15 cellular contexts compared by ENCODE assay signal in genomic region chr13:41137951-41138350, GRCh38. TPM values are rescaled to one million over a fixed set of nuclear protein-coding genes. Genes with fewer than 3 reads are reported as not detected.
A peak's percentile ranks its signal among the peaks of the same experiment; 100 is the strongest.
DNase-seq lines count a peak whose midpoint lies in the region; ATAC-seq and TF ChIP-seq lines count a peak whose summit lies in the region.
"Had no signal": no experiment of that assay in that cellular context is flagged by ENCODE, and none has a peak within 500 bp of the region (broad histone marks: within the 10 kb centered on the region; RNA-seq: fewer than 3 reads in every experiment).

No MANE protein-coding gene starts in this region.

- H4K20me1 ChIP-seq in PC-3 (ENCODE audit: low read length), result no peaks in the 10 kb centered on the region

- peak overlapping the region; percentile 80 for H3K4me2 ChIP-seq in PC-3 (ENCODE audit: low read length)

- ATAC-seq in PC-3 (peak; percentile 54), HG02610 (IDR thresholded peaks at IDR 0.05; ENCODE audit: unreplicated experiment) (no peak), GM19455 (IDR thresholded peaks at IDR 0.05; ENCODE audit: unreplicated experiment) (no peak)
- ATAC-seq: lower lobe of right lung had no signal

- H3K9me3 ChIP-seq in PC-3 (ENCODE audit: low read length), result no peaks in the 10 kb centered on the region
- H3K9me3 ChIP-seq: ascending aorta, lower lobe of right lung had no signal

- intact Hi-C loops in PC-3 (cut with micrococcal nuclease), result loop anchor here (5.0 to 10.0 kb wide), 2 partner anchors 76 to 177 kb away; partner anchors contain the start of genes NAA16 and WBP4

- peak overlapping the region; percentile 99 for H3K27ac ChIP-seq in PC-3 (ENCODE audit: low read length)
- H3K27ac ChIP-seq: ascending aorta, lower lobe of right lung, WERI-Rb-1 had no signal

- H3K4me3 ChIP-seq in PC-3 (ENCODE audit: low read length) (peak overlapping the region; percentile 41; the same call in 1 of the 2 replicates), choroid plexus epithelial cell (ENCODE audit: low read depth, low read length) (no peak overlapping the region)
- H3K4me3 ChIP-seq: ascending aorta, lower lobe of right lung had no signal

- CTCF ChIA-PET in PC-3 (lab: Charles Lee), result interaction anchor here (1.5 kb wide), 1 partner anchor 83 kb away, joined by 5 read pairs; no protein-coding TSS in a partner anchor

- no peaks in the 10 kb centered on the region for H3K9me2 ChIP-seq in PC-3 (replicated peaks; ENCODE audit: low read length)

- peaks cover 5% of the 10 kb centered on the region for H3F3A ChIP-seq in PC-3 (ENCODE audit: low read length, unreplicated experiment)

- H3K4me1 ChIP-seq in PC-3 (ENCODE audit: insufficient read depth, low read length), result peaks cover 41% of the 10 kb centered on the region

- peaks cover 9% of the 10 kb centered on the region for H3K79me2 ChIP-seq in PC-3 (ENCODE audit: low read length)

- TF ChIP-seq CTCF in PC-3 (conservative IDR thresholded peaks at IDR 0.05; ENCODE audit: low read depth, low read length) (no peak), choroid plexus epithelial cell (conservative IDR thresholded peaks at IDR 0.05; ENCODE audit: low read depth, low read length) (no peak)

- peak overlapping the region; percentile 79 for H3K9ac ChIP-seq in PC-3 (ENCODE audit: low read length)

- BruUV-seq in PC-3 (replicated peaks; lab: Mats Ljungman, UMichigan), result no TSS peak

- POLR2A ChIA-PET in PC-3 (lab: Charles Lee; ENCODE audit: unreplicated experiment), result no interaction called here

- no peak overlapping the region for H2AFZ ChIP-seq in PC-3 (ENCODE audit: low read length)

- H3K27me3 ChIP-seq in PC-3 (ENCODE audit: low read length), result no peaks in the 10 kb centered on the region
- H3K27me3 ChIP-seq: ascending aorta had no signal

- DNase-seq in EH (ENCODE audit: low read depth), result peak; percentile 87
- DNase-seq in PC-3, result peak; percentile 81
- peak; percentile 48 for DNase-seq in choroid plexus epithelial cell (ENCODE audit: low read depth)
- peak; percentile 87 for DNase-seq in kidney tubule cell (ENCODE audit: low spot score)
- DNase-seq in stimulated activated naive CD4-positive, alpha-beta T cell (lab: John Stamatoyannopoulos, UW), result no peak
- DNase-seq in cortex of kidney (lab: John Stamatoyannopoulos, UW), result no peak
- DNase-seq: activated gamma-delta T cell, Karpas-422, lower lobe of right lung, NCI-H146, NCI-H524, WERI-Rb-1 had no signal

- H3K36me3 ChIP-seq in PC-3 (ENCODE audit: low read depth, low read length), result no peaks in the 10 kb centered on the region
- H3K36me3 ChIP-seq: ascending aorta, lower lobe of right lung, WERI-Rb-1 had no signal

RNA-seq across cellular contexts. Expression of gene KBTBD6, which starts 5.3 kb away (rescaled TPM):
- total RNA-seq in PC-3 (2014; rRNA removed), result 4.4 and 5.1 TPM in 2 replicates

RNA-seq across cellular contexts. Expression of gene KBTBD7, which starts 56.4 kb away (rescaled TPM):
- 1.0 and 1.6 TPM in 2 replicates for total RNA-seq in PC-3 (2014; rRNA removed)

Comparison
In these comparisons a context has a peak if more than half of its experiments do, and no peak if none do; other contexts are left out.
1. DNase-seq: peak in EH (single experiment), PC-3 (single experiment), choroid plexus epithelial cell (single experiment) and kidney tubule cell (single experiment); none in stimulated activated naive CD4-positive, alpha-beta T cell (0 of 6) and cortex of kidney (single experiment).